In genomic region chr15:89003865-89004725, GRCh38 we compare ENCODE assay signal across 1 cellular context.
TF ChIP-seq lines count a peak whose summit lies in the region.

No MANE protein-coding gene starts in this region.

TF ChIP-seq in K562, 482 proteins besides CTCF, POLR2A, EP300 and RAD21 (continued from another document and continues in another):
- no peak for TF ChIP-seq RUNX1 (IDR thresholded peaks at IDR 0.05; ENCODE audit: low read depth)
- no peak for TF ChIP-seq ZNF77 (CRISPR knock-in tag; IDR thresholded peaks at IDR 0.05)
- TF ChIP-seq ELF1 (tag; IDR thresholded peaks at IDR 0.05): no peak
- TF ChIP-seq TGIF2 (CRISPR knock-in tag; IDR thresholded peaks at IDR 0.05): no peak
- TF ChIP-seq RBM15 (IDR thresholded peaks at IDR 0.05; ENCODE audit: insufficient read depth, low read length): no peak
- TF ChIP-seq, protein P1, sequence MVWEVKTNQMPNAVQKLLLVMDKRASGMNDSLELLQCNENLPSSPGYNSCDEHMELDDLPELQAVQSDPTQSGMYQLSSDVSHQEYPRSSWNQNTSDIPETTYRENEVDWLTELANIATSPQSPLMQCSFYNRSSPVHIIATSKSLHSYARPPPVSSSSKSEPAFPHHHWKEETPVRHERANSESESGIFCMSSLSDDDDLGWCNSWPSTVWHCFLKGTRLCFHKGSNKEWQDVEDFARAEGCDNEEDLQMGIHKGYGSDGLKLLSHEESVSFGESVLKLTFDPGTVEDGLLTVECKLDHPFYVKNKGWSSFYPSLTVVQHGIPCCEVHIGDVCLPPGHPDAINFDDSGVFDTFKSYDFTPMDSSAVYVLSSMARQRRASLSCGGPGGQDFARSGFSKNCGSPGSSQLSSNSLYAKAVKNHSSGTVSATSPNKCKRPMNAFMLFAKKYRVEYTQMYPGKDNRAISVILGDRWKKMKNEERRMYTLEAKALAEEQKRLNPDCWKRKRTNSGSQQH (CRISPR knock-in tag; IDR thresholded peaks at IDR 0.05): peak; percentile 54; the same call in 1 of the 2 replicates
- TF ChIP-seq ZNF586 (CRISPR knock-in tag; conservative IDR thresholded peaks at IDR 0.05): no peak
- no peak for TF ChIP-seq ZFPM2 (CRISPR knock-in tag; IDR thresholded peaks at IDR 0.05)
- 0 out of 2 replicates have a peak, but pooled peaks have one; percentile 22 for TF ChIP-seq TOE1 (IDR thresholded peaks at IDR 0.05; ENCODE audit: borderline replicate concordance)
- no peak for TF ChIP-seq TOE1 (CRISPR knock-in tag; IDR thresholded peaks at IDR 0.05; ENCODE audit: borderline replicate concordance, low read depth)
- TF ChIP-seq, protein P2, sequence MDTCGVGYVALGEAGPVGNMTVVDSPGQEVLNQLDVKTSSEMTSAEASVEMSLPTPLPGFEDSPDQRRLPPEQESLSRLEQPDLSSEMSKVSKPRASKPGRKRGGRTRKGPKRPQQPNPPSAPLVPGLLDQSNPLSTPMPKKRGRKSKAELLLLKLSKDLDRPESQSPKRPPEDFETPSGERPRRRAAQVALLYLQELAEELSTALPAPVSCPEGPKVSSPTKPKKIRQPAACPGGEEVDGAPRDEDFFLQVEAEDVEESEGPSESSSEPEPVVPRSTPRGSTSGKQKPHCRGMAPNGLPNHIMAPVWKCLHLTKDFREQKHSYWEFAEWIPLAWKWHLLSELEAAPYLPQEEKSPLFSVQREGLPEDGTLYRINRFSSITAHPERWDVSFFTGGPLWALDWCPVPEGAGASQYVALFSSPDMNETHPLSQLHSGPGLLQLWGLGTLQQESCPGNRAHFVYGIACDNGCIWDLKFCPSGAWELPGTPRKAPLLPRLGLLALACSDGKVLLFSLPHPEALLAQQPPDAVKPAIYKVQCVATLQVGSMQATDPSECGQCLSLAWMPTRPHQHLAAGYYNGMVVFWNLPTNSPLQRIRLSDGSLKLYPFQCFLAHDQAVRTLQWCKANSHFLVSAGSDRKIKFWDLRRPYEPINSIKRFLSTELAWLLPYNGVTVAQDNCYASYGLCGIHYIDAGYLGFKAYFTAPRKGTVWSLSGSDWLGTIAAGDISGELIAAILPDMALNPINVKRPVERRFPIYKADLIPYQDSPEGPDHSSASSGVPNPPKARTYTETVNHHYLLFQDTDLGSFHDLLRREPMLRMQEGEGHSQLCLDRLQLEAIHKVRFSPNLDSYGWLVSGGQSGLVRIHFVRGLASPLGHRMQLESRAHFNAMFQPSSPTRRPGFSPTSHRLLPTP (IDR thresholded peaks at IDR 0.05; ENCODE audit: borderline replicate concordance, extremely low read depth, insufficient read length): no peak
- no peak for TF ChIP-seq ZNF282 (CRISPR knock-in tag; IDR thresholded peaks at IDR 0.05)
- TF ChIP-seq HDAC1 (IDR thresholded peaks at IDR 0.05): no peak
- TF ChIP-seq ZBTB33 (CRISPR knock-in tag; IDR thresholded peaks at IDR 0.05): peak; percentile 54; the same call in 1 of the 2 replicates
- TF ChIP-seq, protein P3, sequence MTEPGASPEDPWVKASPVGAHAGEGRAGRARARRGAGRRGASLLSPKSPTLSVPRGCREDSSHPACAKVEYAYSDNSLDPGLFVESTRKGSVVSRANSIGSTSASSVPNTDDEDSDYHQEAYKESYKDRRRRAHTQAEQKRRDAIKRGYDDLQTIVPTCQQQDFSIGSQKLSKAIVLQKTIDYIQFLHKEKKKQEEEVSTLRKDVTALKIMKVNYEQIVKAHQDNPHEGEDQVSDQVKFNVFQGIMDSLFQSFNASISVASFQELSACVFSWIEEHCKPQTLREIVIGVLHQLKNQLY (CRISPR knock-in tag; conservative IDR thresholded peaks at IDR 0.05): no peak
- no peak for TF ChIP-seq HDAC8 (tag; IDR thresholded peaks at IDR 0.05)
- no peak for TF ChIP-seq MTA1 (IDR thresholded peaks at IDR 0.05; ENCODE audit: borderline replicate concordance)
- TF ChIP-seq JUN (IDR thresholded peaks at IDR 0.05; ENCODE audit: borderline replicate concordance, low read depth, low read length): no peak
- no peak for TF ChIP-seq JUN (CRISPR knock-in tag; IDR thresholded peaks at IDR 0.05; ENCODE audit: borderline replicate concordance)
- TF ChIP-seq NR4A1 (CRISPR knock-in tag; IDR thresholded peaks at IDR 0.05): no peak
- TF ChIP-seq NR4A1 (tag; IDR thresholded peaks at IDR 0.05): 0 out of 2 replicates have a peak, but pooled peaks have one; percentile 24
- no peak for TF ChIP-seq U2AF2 (optimal IDR thresholded peaks at IDR 0.05; ENCODE audit: low read depth, low read length)
- TF ChIP-seq KAT7 (CRISPR knock-in tag; IDR thresholded peaks at IDR 0.05; ENCODE audit: borderline replicate concordance): no peak
- no peak for TF ChIP-seq E2F4 (CRISPR knock-in tag; IDR thresholded peaks at IDR 0.05; ENCODE audit: low read depth)
- TF ChIP-seq PURB (CRISPR knock-in tag; IDR thresholded peaks at IDR 0.05; ENCODE audit: low read depth): no peak
- no peak for TF ChIP-seq SREBF1 (IDR thresholded peaks at IDR 0.05; ENCODE audit: borderline replicate concordance, low read depth, low read length)
- TF ChIP-seq ZNF263 (CRISPR knock-in tag; IDR thresholded peaks at IDR 0.05; ENCODE audit: borderline replicate concordance): peak; percentile 89
- TF ChIP-seq NCOA4 (IDR thresholded peaks at IDR 0.05; ENCODE audit: partially characterized antibody): no peak
- TF ChIP-seq, protein P4, sequence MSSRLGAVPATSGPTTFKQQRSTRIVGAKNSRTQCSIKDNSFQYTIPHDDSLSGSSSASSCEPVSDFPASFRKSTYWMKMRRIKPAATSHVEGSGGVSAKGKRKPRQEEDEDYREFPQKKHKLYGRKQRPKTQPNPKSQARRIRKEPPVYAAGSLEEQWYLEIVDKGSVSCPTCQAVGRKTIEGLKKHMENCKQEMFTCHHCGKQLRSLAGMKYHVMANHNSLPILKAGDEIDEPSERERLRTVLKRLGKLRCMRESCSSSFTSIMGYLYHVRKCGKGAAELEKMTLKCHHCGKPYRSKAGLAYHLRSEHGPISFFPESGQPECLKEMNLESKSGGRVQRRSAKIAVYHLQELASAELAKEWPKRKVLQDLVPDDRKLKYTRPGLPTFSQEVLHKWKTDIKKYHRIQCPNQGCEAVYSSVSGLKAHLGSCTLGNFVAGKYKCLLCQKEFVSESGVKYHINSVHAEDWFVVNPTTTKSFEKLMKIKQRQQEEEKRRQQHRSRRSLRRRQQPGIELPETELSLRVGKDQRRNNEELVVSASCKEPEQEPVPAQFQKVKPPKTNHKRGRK (tag; IDR thresholded peaks at IDR 0.05): peak; percentile 87
- TF ChIP-seq ZFP30 (CRISPR knock-in tag; IDR thresholded peaks at IDR 0.05; ENCODE audit: borderline replicate concordance): no peak
- TF ChIP-seq TAF7 (tag; IDR thresholded peaks at IDR 0.05): no peak
- 0 out of 2 replicates have a peak, but pooled peaks have one; percentile 26 for TF ChIP-seq ZFX (CRISPR knock-in tag; IDR thresholded peaks at IDR 0.05)
- TF ChIP-seq, protein P5, sequence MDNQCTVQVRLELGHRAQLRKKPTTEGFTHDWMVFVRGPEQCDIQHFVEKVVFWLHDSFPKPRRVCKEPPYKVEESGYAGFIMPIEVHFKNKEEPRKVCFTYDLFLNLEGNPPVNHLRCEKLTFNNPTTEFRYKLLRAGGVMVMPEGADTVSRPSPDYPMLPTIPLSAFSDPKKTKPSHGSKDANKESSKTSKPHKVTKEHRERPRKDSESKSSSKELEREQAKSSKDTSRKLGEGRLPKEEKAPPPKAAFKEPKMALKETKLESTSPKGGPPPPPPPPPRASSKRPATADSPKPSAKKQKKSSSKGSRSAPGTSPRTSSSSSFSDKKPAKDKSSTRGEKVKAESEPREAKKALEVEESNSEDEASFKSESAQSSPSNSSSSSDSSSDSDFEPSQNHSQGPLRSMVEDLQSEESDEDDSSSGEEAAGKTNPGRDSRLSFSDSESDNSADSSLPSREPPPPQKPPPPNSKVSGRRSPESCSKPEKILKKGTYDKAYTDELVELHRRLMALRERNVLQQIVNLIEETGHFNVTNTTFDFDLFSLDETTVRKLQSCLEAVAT (IDR thresholded peaks at IDR 0.05): no peak; a peak in 1 of 4 replicates
- peak; percentile 69 for TF ChIP-seq ZNF592 (IDR thresholded peaks at IDR 0.05)
- TF ChIP-seq SOX6 (IDR thresholded peaks at IDR 0.05): no peak
- TF ChIP-seq, protein P6, sequence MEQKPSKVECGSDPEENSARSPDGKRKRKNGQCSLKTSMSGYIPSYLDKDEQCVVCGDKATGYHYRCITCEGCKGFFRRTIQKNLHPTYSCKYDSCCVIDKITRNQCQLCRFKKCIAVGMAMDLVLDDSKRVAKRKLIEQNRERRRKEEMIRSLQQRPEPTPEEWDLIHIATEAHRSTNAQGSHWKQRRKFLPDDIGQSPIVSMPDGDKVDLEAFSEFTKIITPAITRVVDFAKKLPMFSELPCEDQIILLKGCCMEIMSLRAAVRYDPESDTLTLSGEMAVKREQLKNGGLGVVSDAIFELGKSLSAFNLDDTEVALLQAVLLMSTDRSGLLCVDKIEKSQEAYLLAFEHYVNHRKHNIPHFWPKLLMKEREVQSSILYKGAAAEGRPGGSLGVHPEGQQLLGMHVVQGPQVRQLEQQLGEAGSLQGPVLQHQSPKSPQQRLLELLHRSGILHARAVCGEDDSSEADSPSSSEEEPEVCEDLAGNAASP (IDR thresholded peaks at IDR 0.05): no peak
- no peak for TF ChIP-seq DIDO1 (tag; IDR thresholded peaks at IDR 0.05; ENCODE audit: low read depth)
- TF ChIP-seq EGR1 (conservative IDR thresholded peaks at IDR 0.05): no peak
- peak; percentile 25; the same call in 1 of the 2 replicates for TF ChIP-seq ESRRA (IDR thresholded peaks at IDR 0.05; ENCODE audit: borderline replicate concordance, low read depth)
- no peak for TF ChIP-seq SMAD3 (CRISPR knock-in tag; conservative IDR thresholded peaks at IDR 0.05)
- TF ChIP-seq RBFOX2 (IDR thresholded peaks at IDR 0.05; ENCODE audit: low read depth, low read length): no peak
- TF ChIP-seq TAF15 (IDR thresholded peaks at IDR 0.05; ENCODE audit: low read depth, low read length): no peak
- TF ChIP-seq PTBP1 (IDR thresholded peaks at IDR 0.05; ENCODE audit: low read depth, low read length): no peak
- no peak for TF ChIP-seq ESRRB (CRISPR knock-in tag; IDR thresholded peaks at IDR 0.05; ENCODE audit: borderline replicate concordance)
- TF ChIP-seq ELK1 (CRISPR knock-in tag; IDR thresholded peaks at IDR 0.05): no peak
- TF ChIP-seq XRCC3 (IDR thresholded peaks at IDR 0.05): no peak
- no peak for TF ChIP-seq FOXK2 (conservative IDR thresholded peaks at IDR 0.05 in 1 of 2, IDR thresholded peaks at IDR 0.05 in 1 of 2; ENCODE audit: low read depth in 2 of 2)
- TF ChIP-seq FOXM1 (IDR thresholded peaks at IDR 0.05; ENCODE audit: low read depth): no peak
- TF ChIP-seq FOXM1 (CRISPR knock-in tag; IDR thresholded peaks at IDR 0.05; ENCODE audit: low read depth): no peak
- TF ChIP-seq ZEB2 (IDR thresholded peaks at IDR 0.05): no peak
- no peak for TF ChIP-seq HMGN3 (IDR thresholded peaks at IDR 0.05; ENCODE audit: borderline replicate concordance, extremely low read depth, insufficient read length, low read depth, low read length)
- TF ChIP-seq CTBP1 (IDR thresholded peaks at IDR 0.05; ENCODE audit: borderline replicate concordance): 0 out of 2 replicates have a peak, but pooled peaks have one; percentile 38
